11 cellular contexts compared by ENCODE assay signal in the genomic region with DNA sequence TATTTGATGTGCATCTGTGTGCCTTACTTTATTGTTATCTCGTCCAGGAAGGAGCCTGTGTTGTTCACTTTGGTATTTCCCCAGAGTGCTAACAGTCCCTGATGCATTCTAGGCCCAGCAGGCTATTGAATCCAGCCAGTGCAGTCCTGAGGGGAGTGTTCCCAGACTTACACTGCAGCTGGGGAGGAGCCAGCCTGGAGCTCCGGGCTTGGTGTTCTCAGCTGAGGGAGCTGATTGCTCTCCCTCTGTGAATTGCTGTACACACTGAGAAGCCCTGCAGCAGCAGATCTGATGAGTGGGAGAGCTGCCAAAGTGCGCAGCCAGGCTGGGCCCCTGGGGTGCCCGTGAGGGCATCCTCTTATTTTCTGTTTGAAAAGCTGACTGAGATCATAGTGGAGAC.
A peak's percentile ranks its signal among the peaks of the same experiment; 100 is the strongest.
DNase-seq lines count a peak whose midpoint lies in the region; ATAC-seq, FAIRE-seq and TF ChIP-seq lines count a peak whose summit lies in the region.
"Had no signal": no experiment of that assay in that cellular context is flagged by ENCODE, and none has a peak within 500 bp of the region (broad histone marks: within the 10 kb centered on the region; RNA-seq: fewer than 3 reads in every experiment).

No MANE protein-coding gene starts in this region.

- ATAC-seq in GM21367 (IDR thresholded peaks at IDR 0.05; ENCODE audit: unreplicated experiment) (no peak), GM18858 (IDR thresholded peaks at IDR 0.05; ENCODE audit: unreplicated experiment) (no peak)
- ATAC-seq: A549 had no signal

- no peak overlapping the region for H3K9ac ChIP-seq in mammary epithelial cell (ENCODE audit: insufficient read depth, low read length)

- in situ Hi-C loops in mammary epithelial cell (cut with MboI; ENCODE audit: low sequenced_read_pairs in 2 of 2) = no loop called here

- no peaks in the 10 kb centered on the region for H3K79me2 ChIP-seq in mammary epithelial cell (ENCODE audit: insufficient read depth, low read length)

- DNase-seq in NCI-H82 (lab: John Stamatoyannopoulos, UW) (peak; percentile 17), NCI-H82 treated with DMSO at 0.1 percent for 48 hours (lab: John Stamatoyannopoulos, UW; ENCODE audit: unreplicated experiment) (no peak), mammary epithelial cell (no peak), islet precursor cell (peak; percentile 94), urothelium cell line (ENCODE audit: low spot score) (peak; percentile 8), posterior vena cava (ENCODE audit: low spot score) (no peak)
- DNase-seq: activated naive CD8-positive, alpha-beta T cell treated with anti-CD3 and anti-CD28 coated beads, Interleukin-2, amount 10 ng/mL, durations not matched to agents 7 days and 5 days had no signal

- no peak for FAIRE-seq in urothelium cell line (lab: Jason Lieb, UNC)
- FAIRE-seq: A549, GM19239 had no signal

- no peak overlapping the region for H3K4me3 ChIP-seq in mammary epithelial cell (replicated peaks in 1 of 3; ENCODE audit: insufficient read depth in 1 of 3, low read depth in 2 of 3, low read length in 3 of 3)
- H3K4me3 ChIP-seq: A549 had no signal

- H3K27me3 ChIP-seq in mammary epithelial cell (ENCODE audit: insufficient read depth, low read length) = no peaks in the 10 kb centered on the region

- no peaks in the 10 kb centered on the region for H3K36me3 ChIP-seq in mammary epithelial cell (ENCODE audit: insufficient read depth, low read length)

- H3K4me2 ChIP-seq in mammary epithelial cell (ENCODE audit: insufficient read depth, low read depth, low read length) = no peak overlapping the region
- H3K4me2 ChIP-seq: A549 had no signal

- CTCF ChIA-PET in mammary epithelial cell (lab: Charles Lee; ENCODE audit: low non-redundant PET) = no interaction called here

- no peak overlapping the region for H3K27ac ChIP-seq in mammary epithelial cell (ENCODE audit: insufficient read depth, low read depth, low read length)
- H3K27ac ChIP-seq: A549 had no signal

- peak overlapping the region; percentile 29 for H2AFZ ChIP-seq in mammary epithelial cell (ENCODE audit: low read depth, low read length)

- 10% methylated on average over 4 of the region's 4 CpGs for WGBS in mammary epithelial cell (ENCODE audit: low coverage, missing lambda C conversion rate)

- H4K20me1 ChIP-seq in mammary epithelial cell (ENCODE audit: insufficient read depth, low read length) = no peaks in the 10 kb centered on the region

- dilution Hi-C loops in mammary epithelial cell (cut with HindIII; ENCODE audit: low sequenced_read_pairs) = no loop called here

- no peak for TF ChIP-seq CTCF in mammary epithelial cell (conservative IDR thresholded peaks at IDR 0.05 in 1 of 2, IDR thresholded peaks at IDR 0.05 in 1 of 2; ENCODE audit: extremely low read depth in 1 of 2, insufficient read depth in 1 of 2, low read depth in 1 of 2, low read length in 2 of 2)

- H3K9me3 ChIP-seq in mammary epithelial cell (replicated peaks; ENCODE audit: insufficient read depth, low read length) = no peaks in the 10 kb centered on the region
- H3K9me3 ChIP-seq: A549 had no signal

- BruUV-seq in mammary epithelial cell (replicated peaks; lab: Mats Ljungman, UMichigan) = no TSS peak

- H3K4me1 ChIP-seq in mammary epithelial cell (ENCODE audit: insufficient read depth, low read length) = peaks cover 18% of the 10 kb centered on the region
- H3K4me1 ChIP-seq: A549 had no signal

- intact Hi-C loops in mammary epithelial cell (cut with micrococcal nuclease) (no loop called here), posterior vena cava (cut with DNase I) (no loop called here)

Comparison
In these comparisons a context has a peak if more than half of its experiments do, and no peak if none do; other contexts are left out.
1. DNase-seq: peak in NCI-H82 (single experiment), islet precursor cell (single experiment) and urothelium cell line (single experiment); none in NCI-H82 treated with DMSO at 0.1 percent for 48 hours (single experiment), mammary epithelial cell (single experiment) and posterior vena cava (single experiment).